10 cellular contexts compared by ENCODE assay signal in the genomic region with DNA sequence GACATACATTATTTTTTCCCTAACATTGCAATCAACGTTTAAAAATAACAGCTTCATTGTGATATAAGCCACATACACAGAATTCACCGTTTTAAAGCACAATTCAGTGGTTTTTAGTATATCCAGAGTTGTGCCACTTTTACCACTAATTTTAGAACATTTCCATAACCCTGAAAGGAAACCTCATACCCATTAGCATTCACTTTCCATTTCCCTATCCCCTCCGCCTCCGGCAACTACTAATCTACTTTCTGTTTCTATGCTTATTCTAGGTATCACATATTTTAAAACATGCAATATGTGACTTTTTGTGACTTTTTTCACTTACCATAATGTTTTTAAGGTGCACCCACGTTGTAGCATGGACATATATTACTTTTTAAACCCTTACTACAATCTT. TPM values are rescaled to one million over a fixed set of nuclear protein-coding genes. Genes with fewer than 3 reads are reported as not detected.
DNase-seq lines count a peak whose midpoint lies in the region; ATAC-seq and TF ChIP-seq lines count a peak whose summit lies in the region.
"Had no signal": no experiment of that assay in that cellular context is flagged by ENCODE, and none has a peak within 500 bp of the region (broad histone marks: within the 10 kb centered on the region; RNA-seq: fewer than 3 reads in every experiment).

No MANE protein-coding gene starts in this region.

- peak overlapping the region; percentile 88 for H3K27ac Mint-ChIP-seq in activated naive CD4-positive, alpha-beta T cell treated with anti-CD3 and anti-CD28 coated beads, Interleukin-2, amount 50 U/mL, for 24 hours
- H3K27ac Mint-ChIP-seq in activated CD4-positive, alpha-beta memory T cell treated with anti-CD3 and anti-CD28 coated beads for 36 hours: peak overlapping the region; percentile 18
- peak overlapping the region; percentile 4 to 91 for H3K27ac Mint-ChIP-seq in stimulated activated naive CD8-positive, alpha-beta T cell treated with anti-CD3 and anti-CD28 coated beads, Interleukin-15, amount 100 ng/mL, for 72 hours

- intact Hi-C loops in activated CD4-positive, alpha-beta memory T cell treated with anti-CD3 and anti-CD28 coated beads for 36 hours (cut with micrococcal nuclease): no loop called here
- intact Hi-C loops in transverse colon (cut with DNase I; ENCODE audit: low total_unique reads): no loop called here

- no peaks in the 10 kb centered on the region for H3K9me3 Mint-ChIP-seq in activated naive CD4-positive, alpha-beta T cell treated with anti-CD3 and anti-CD28 coated beads, Interleukin-2, amount 50 U/mL, for 24 hours
- no peaks in the 10 kb centered on the region for H3K9me3 Mint-ChIP-seq in activated CD4-positive, alpha-beta memory T cell treated with anti-CD3 and anti-CD28 coated beads for 36 hours
- no peaks in the 10 kb centered on the region for H3K9me3 Mint-ChIP-seq in stimulated activated naive CD8-positive, alpha-beta T cell treated with anti-CD3 and anti-CD28 coated beads, Interleukin-15, amount 100 ng/mL, for 72 hours

- TF ChIP-seq CTCF in transverse colon (IDR thresholded peaks at IDR 0.05): no peak

- no peak for TF ChIP-seq POLR2A in transverse colon (IDR thresholded peaks at IDR 0.05)

- POLR2A ChIA-PET in activated CD4-positive, alpha-beta memory T cell treated with anti-CD3 and anti-CD28 coated beads for 36 hours (lab: Charles Lee): no interaction called here

- H3K9me3 ChIP-seq in transverse colon: no peaks in the 10 kb centered on the region

- WGBS in transverse colon (ENCODE audit: low coverage in 1 of 2), 2 donors: 61 to 62% methylated on average over 3 to 5 of the region's 5 CpGs

- DNase-seq in activated naive CD4-positive, alpha-beta T cell (lab: John Stamatoyannopoulos, UW): no peak
- DNase-seq in activated CD4-positive, alpha-beta memory T cell treated with anti-CD3 and anti-CD28 coated beads for 36 hours: no peak
- DNase-seq in stimulated activated naive CD8-positive, alpha-beta T cell treated with anti-CD3 and anti-CD28 coated beads, Interleukin-15, amount 100 ng/mL, for 72 hours: peak in 1 of 2 donors; percentile 26
- DNase-seq in iPS-NIHi7 (ENCODE audit: extremely low spot score): no peak
- no peak for DNase-seq in transverse colon
- DNase-seq in NCI-H2107 treated with DMSO at 0.1 percent for 48 hours (lab: John Stamatoyannopoulos, UW; ENCODE audit: unreplicated experiment): no peak
- DNase-seq: glutamatergic neuron, NCI-H345 had no signal

- in situ Hi-C loops in transverse colon (cut with MboI; ENCODE audit: low pct_ligation_motif_present in 1 of 4, low pct_unique_long_range_greater_than_20kb in 1 of 4, low sequenced_read_pairs in 3 of 4): no loop called here

- no peaks in the 10 kb centered on the region for H3K27me3 ChIP-seq in transverse colon

- peaks cover 13% of the 10 kb centered on the region for H3K36me3 Mint-ChIP-seq in activated naive CD4-positive, alpha-beta T cell treated with anti-CD3 and anti-CD28 coated beads, Interleukin-2, amount 50 U/mL, for 24 hours
- H3K36me3 Mint-ChIP-seq in activated CD4-positive, alpha-beta memory T cell treated with anti-CD3 and anti-CD28 coated beads for 36 hours: peaks cover 10% of the 10 kb centered on the region

- H3K4me3 ChIP-seq in transverse colon: no peak overlapping the region

- no peaks in the 10 kb centered on the region for H3K4me1 ChIP-seq in transverse colon

- H3K27me3 Mint-ChIP-seq in activated naive CD4-positive, alpha-beta T cell treated with anti-CD3 and anti-CD28 coated beads, Interleukin-2, amount 50 U/mL, for 24 hours: no peaks in the 10 kb centered on the region
- no peaks in the 10 kb centered on the region for H3K27me3 Mint-ChIP-seq in activated CD4-positive, alpha-beta memory T cell treated with anti-CD3 and anti-CD28 coated beads for 36 hours
- no peaks in the 10 kb centered on the region for H3K27me3 Mint-ChIP-seq in stimulated activated naive CD8-positive, alpha-beta T cell treated with anti-CD3 and anti-CD28 coated beads, Interleukin-15, amount 100 ng/mL, for 72 hours

- ATAC-seq in HG02884 (IDR thresholded peaks at IDR 0.05; ENCODE audit: unreplicated experiment): peak; percentile 65
- peak; percentile 82 for ATAC-seq in stimulated activated naive CD8-positive, alpha-beta T cell treated with anti-CD3 and anti-CD28 coated beads, Interleukin-15, amount 100 ng/mL, for 72 hours

- H3K27ac ChIP-seq in transverse colon: no peak overlapping the region

- TF ChIP-seq EP300 in transverse colon (IDR thresholded peaks at IDR 0.05; ENCODE audit: low read depth): no peak

- H3K4me3 Mint-ChIP-seq in activated naive CD4-positive, alpha-beta T cell treated with anti-CD3 and anti-CD28 coated beads, Interleukin-2, amount 50 U/mL, for 24 hours: no peak overlapping the region
- no peak overlapping the region for H3K4me3 Mint-ChIP-seq in activated CD4-positive, alpha-beta memory T cell treated with anti-CD3 and anti-CD28 coated beads for 36 hours
- H3K4me3 Mint-ChIP-seq in stimulated activated naive CD8-positive, alpha-beta T cell treated with anti-CD3 and anti-CD28 coated beads, Interleukin-15, amount 100 ng/mL, for 72 hours: peak overlapping the region in 1 of 2 donors; percentile 59

- peaks cover 8% of the 10 kb centered on the region for H3K4me1 Mint-ChIP-seq in activated naive CD4-positive, alpha-beta T cell treated with anti-CD3 and anti-CD28 coated beads, Interleukin-2, amount 50 U/mL, for 24 hours
- peaks cover 9% of the 10 kb centered on the region for H3K4me1 Mint-ChIP-seq in activated CD4-positive, alpha-beta memory T cell treated with anti-CD3 and anti-CD28 coated beads for 36 hours (ENCODE audit: low read depth)
- peaks cover 16% of the 10 kb centered on the region for H3K4me1 Mint-ChIP-seq in stimulated activated naive CD8-positive, alpha-beta T cell treated with anti-CD3 and anti-CD28 coated beads, Interleukin-15, amount 100 ng/mL, for 72 hours

- H3K36me3 ChIP-seq in transverse colon: peaks cover 0 to 53% (median 9%) of the 10 kb centered on the region in 4 donors

- CTCF ChIA-PET in activated CD4-positive, alpha-beta memory T cell treated with anti-CD3 and anti-CD28 coated beads for 36 hours (lab: Charles Lee): no interaction called here

RNA-seq across cellular contexts. Expression of a gene that starts 55.6 kb away (rescaled TPM):
- total RNA-seq in activated CD4-positive, alpha-beta memory T cell treated with anti-CD3 and anti-CD28 coated beads for 36 hours: not detected
- under 1 TPM in 1 of 4 donors, not detected in 3; 0.27 TPM for total RNA-seq in transverse colon

Comparison
In these comparisons a context has a peak if more than half of its experiments do, and no peak if none do; other contexts are left out.
1. H3K27ac Mint-ChIP-seq: peak in every context shown above with its lines; median percentile 88 in activated naive CD4-positive, alpha-beta T cell treated with anti-CD3 and anti-CD28 coated beads, Interleukin-2, amount 50 U/mL, for 24 hours; 48 in stimulated activated naive CD8-positive, alpha-beta T cell treated with anti-CD3 and anti-CD28 coated beads, Interleukin-15, amount 100 ng/mL, for 72 hours; 18 in activated CD4-positive, alpha-beta memory T cell treated with anti-CD3 and anti-CD28 coated beads for 36 hours.